ENCODE assay signal across 10 cellular contexts in genomic region chr19:40598918-40599307, GRCh38. TPM values are rescaled to one million over a fixed set of nuclear protein-coding genes. Genes with fewer than 3 reads are reported as not detected.
DNase-seq lines count a peak whose midpoint lies in the region; ATAC-seq, FAIRE-seq and TF ChIP-seq lines count a peak whose summit lies in the region.
"Had no signal": no experiment of that assay in that cellular context is flagged by ENCODE, and none has a peak within 500 bp of the region (broad histone marks: within the 10 kb centered on the region; RNA-seq: fewer than 3 reads in every experiment).

No MANE protein-coding gene starts in this region.

- no peaks in the 10 kb centered on the region for H3K36me3 Mint-ChIP-seq in glutamatergic neuron (ENCODE audit: unreplicated experiment)
- no peaks in the 10 kb centered on the region for H3K36me3 Mint-ChIP-seq in stimulated activated naive B cell treated with anti-CD40 and anti-IgM and Interleukin-4, amounts not matched to agents 10 μg/mL and 1 μg/mL and 100 μg/mL, for 72 hours

- 9 to 11% (median 10%) methylated on average over 15 of the region's 15 CpGs for WGBS in heart left ventricle, 4 donors
- 11 to 13% methylated on average over 15 of the region's 15 CpGs for WGBS in tibial nerve, 2 donors

- no peaks in the 10 kb centered on the region for H3K9me3 Mint-ChIP-seq in glutamatergic neuron (ENCODE audit: unreplicated experiment)
- peaks cover 0 to under 1% of the 10 kb centered on the region in 2 donors for H3K9me3 Mint-ChIP-seq in stimulated activated naive B cell treated with anti-CD40 and anti-IgM and Interleukin-4, amounts not matched to agents 10 μg/mL and 1 μg/mL and 100 μg/mL, for 72 hours
- H3K9me3 Mint-ChIP-seq: activated T-helper 2 cell treated with anti-CD3 and anti-CD28 coated beads, Interferon-gamma antibody, Interleukin-2, Interleukin-4, amounts not matched to agents 10 μg/mL and 5 μg/mL and 100 μg/mL, durations not matched to agents 14 hours and 24 hours and 36 hours had no signal

- H3K9me3 ChIP-seq in heart left ventricle (no peaks in the 10 kb centered on the region), OCI-LY7 (ENCODE audit: low read length) (no peaks in the 10 kb centered on the region), tibial nerve (no peaks in the 10 kb centered on the region)
- H3K9me3 ChIP-seq: psoas muscle had no signal

- no peak overlapping the region for H3K27ac Mint-ChIP-seq in glutamatergic neuron (ENCODE audit: unreplicated experiment)
- H3K27ac Mint-ChIP-seq in stimulated activated naive B cell treated with anti-CD40 and anti-IgM and Interleukin-4, amounts not matched to agents 10 μg/mL and 1 μg/mL and 100 μg/mL, for 72 hours = no peak overlapping the region
- H3K27ac Mint-ChIP-seq: activated T-helper 2 cell treated with anti-CD3 and anti-CD28 coated beads, Interferon-gamma antibody, Interleukin-2, Interleukin-4, amounts not matched to agents 10 μg/mL and 5 μg/mL and 100 μg/mL, durations not matched to agents 14 hours and 24 hours and 36 hours had no signal

- peaks cover 16% of the 10 kb centered on the region for H3K27me3 Mint-ChIP-seq in glutamatergic neuron (ENCODE audit: unreplicated experiment)
- H3K27me3 Mint-ChIP-seq in stimulated activated naive B cell treated with anti-CD40 and anti-IgM and Interleukin-4, amounts not matched to agents 10 μg/mL and 1 μg/mL and 100 μg/mL, for 72 hours = peaks cover 50 to 71% of the 10 kb centered on the region in 2 donors

- BruUV-seq in OCI-LY7 (replicated peaks; lab: Mats Ljungman, UMichigan) = no TSS peak

- no peak for FAIRE-seq in GM19239 (lab: Jason Lieb, UNC)

- ATAC-seq in heart left ventricle = no peak
- ATAC-seq in Right ventricle myocardium superior (ENCODE audit: poor library complexity) = no peak
- ATAC-seq in stimulated activated naive B cell treated with anti-CD40 and anti-IgM and Interleukin-4, amounts not matched to agents 10 μg/mL and 1 μg/mL and 100 μg/mL, for 72 hours (replicated peaks) = no peak

- TF ChIP-seq POLR2A in heart left ventricle (IDR thresholded peaks at IDR 0.05) (no peak), tibial nerve (IDR thresholded peaks at IDR 0.05) (no peak)

- H3K36me3 ChIP-seq in heart left ventricle = no peaks in the 10 kb centered on the region
- H3K36me3 ChIP-seq in OCI-LY7 (ENCODE audit: insufficient read depth, low read length) = no peaks in the 10 kb centered on the region
- no peaks in the 10 kb centered on the region for H3K36me3 ChIP-seq in tibial nerve

- no peaks in the 10 kb centered on the region for H3K79me2 ChIP-seq in OCI-LY7 (ENCODE audit: insufficient read depth, low read depth, low read length)

- no peaks in the 10 kb centered on the region for H4K20me1 ChIP-seq in OCI-LY7 (ENCODE audit: insufficient read depth, low read length)

- H3K4me3 Mint-ChIP-seq in glutamatergic neuron (ENCODE audit: unreplicated experiment) = peak overlapping the region; percentile 85
- no peak overlapping the region for H3K4me3 Mint-ChIP-seq in stimulated activated naive B cell treated with anti-CD40 and anti-IgM and Interleukin-4, amounts not matched to agents 10 μg/mL and 1 μg/mL and 100 μg/mL, for 72 hours

- CTCF ChIA-PET in OCI-LY7 (lab: Charles Lee; ENCODE audit: unreplicated experiment) = no interaction called here

- H3K27me3 ChIP-seq in heart left ventricle (peaks cover 9 to 63% (median 20%) of the 10 kb centered on the region in 9 donors), tibial nerve (peaks cover 0 to 31% of the 10 kb centered on the region in 2 donors)

- H2AFZ ChIP-seq in OCI-LY7 (ENCODE audit: low read length) = no peak overlapping the region

- no peaks in the 10 kb centered on the region for H3K9me2 ChIP-seq in OCI-LY7 (ENCODE audit: insufficient read depth, low read length)

- TF ChIP-seq CTCF in heart left ventricle (IDR thresholded peaks at IDR 0.05) (no peak), OCI-LY7 (conservative IDR thresholded peaks at IDR 0.05; ENCODE audit: low read length) (peak; percentile 25; the same call in 1 of the 2 replicates), glutamatergic neuron (IDR thresholded peaks at IDR 0.05; ENCODE audit: partially characterized antibody, unreplicated experiment) (peak; percentile 24), tibial nerve (IDR thresholded peaks at IDR 0.05) (no peak)

- POLR2A ChIA-PET in OCI-LY7 (lab: Charles Lee) = no interaction called here

- H3K4me1 Mint-ChIP-seq in glutamatergic neuron (ENCODE audit: low read depth, unreplicated experiment) = peaks cover 22% of the 10 kb centered on the region
- peaks cover 40 to 77% of the 10 kb centered on the region in 2 donors for H3K4me1 Mint-ChIP-seq in stimulated activated naive B cell treated with anti-CD40 and anti-IgM and Interleukin-4, amounts not matched to agents 10 μg/mL and 1 μg/mL and 100 μg/mL, for 72 hours

- DNase-seq in heart left ventricle (peak in 2 of 5 donors; percentile 20 to 25), Right ventricle myocardium superior (no peak), OCI-LY7 (ENCODE audit: low spot score) (no peak), glutamatergic neuron (no peak), tibial nerve (ENCODE audit: low spot score in 2 of 2) (no peak), GM19239 (ENCODE audit: insufficient read length, low spot score) (no peak), AG20443 (ENCODE audit: low spot score) (no peak)
- no peak for DNase-seq in stimulated activated naive B cell treated with anti-CD40 and anti-IgM and Interleukin-4, amounts not matched to agents 10 μg/mL and 1 μg/mL and 100 μg/mL, for 72 hours

- peaks cover 0 to 71% (median 55%) of the 10 kb centered on the region in 12 donors for H3K4me1 ChIP-seq in heart left ventricle
- H3K4me1 ChIP-seq in OCI-LY7 (ENCODE audit: insufficient read depth, low read length, poor library complexity, severe bottlenecking) = peaks cover 59% of the 10 kb centered on the region
- peaks cover 0 to 74% (median 46%) of the 10 kb centered on the region in 4 donors for H3K4me1 ChIP-seq in tibial nerve

- no peak for TF ChIP-seq EP300 in tibial nerve (IDR thresholded peaks at IDR 0.05)

- H3K4me3 ChIP-seq in heart left ventricle = peak overlapping the region in 5 of 12 donors; percentile 27 to 96 (median 80)
- no peak overlapping the region for H3K4me3 ChIP-seq in OCI-LY7 (ENCODE audit: low read depth, low read length, poor library complexity, severe bottlenecking)
- H3K4me3 ChIP-seq in tibial nerve = no peak overlapping the region
- H3K4me3 ChIP-seq: psoas muscle had no signal

- peak overlapping the region; percentile 68 for H3K4me2 ChIP-seq in OCI-LY7 (ENCODE audit: low read length)

- intact Hi-C loops in heart left ventricle (cut with DNase I) = loop anchor here (1.0 to 10.0 kb wide), 13 partner anchors 52 to 294 kb away; partner anchors contain the start of genes BLVRB (in 2 of the 10) and SPTBN4 (in 2 of the 10)
- intact Hi-C loops in Right ventricle myocardium superior (cut with DNase I) = loop anchor here (5.0 kb wide), 2 partner anchors 57 to 72 kb away; no protein-coding TSS in a partner anchor
- intact Hi-C loops in OCI-LY7 (cut with micrococcal nuclease; ENCODE audit: unreplicated experiment) = loop anchor here (1.0 to 2.0 kb wide), 6 partner anchors 50 to 459 kb away; partner anchors contain the start of gene BLVRB

- H3K27ac ChIP-seq in heart left ventricle = peak overlapping the region in 9 of 12 donors; percentile 61 to 97 (median 88)
- no peak overlapping the region for H3K27ac ChIP-seq in OCI-LY7 (ENCODE audit: low read depth, low read length, poor library complexity, severe bottlenecking)
- peak overlapping the region; percentile 4 to 95 (median 92) for H3K27ac ChIP-seq in tibial nerve
- H3K27ac ChIP-seq: psoas muscle had no signal

RNA-seq across cellular contexts. Expression of gene LTBP4, which starts 2.3 kb away (rescaled TPM):
- total RNA-seq in heart left ventricle (100 to 1,000 TPM; 101 to 319 (median 212) TPM), Right ventricle myocardium superior (296 TPM), OCI-LY7 (2022) (108 and 121 TPM in 2 replicates), glutamatergic neuron (ENCODE audit: unreplicated experiment) (169 TPM), tibial nerve (1,000 to 10,000 TPM in 2 of 4 donors, 100 to 1,000 TPM in 2; 851 to 1,504 (median 1,156) TPM)
- 100 to 1,000 TPM in 1 of 2 donors, 10 to 100 TPM in 1; 95.0 to 121 TPM for polyA plus RNA-seq in heart left ventricle
- total RNA-seq in OCI-LY7 (2014; rRNA removed; shearing (Covaris generic)) = 22.1 and 44.5 TPM in 2 replicates

RNA-seq across cellular contexts. Expression of gene SHKBP1, which starts 22.2 kb away (rescaled TPM):
- total RNA-seq in heart left ventricle (10 to 100 TPM; 16.4 to 52.8 (median 18.4) TPM), Right ventricle myocardium superior (15.7 TPM), OCI-LY7 (2022) (115 and 130 TPM in 2 replicates), glutamatergic neuron (ENCODE audit: unreplicated experiment) (170 TPM), tibial nerve (100 to 1,000 TPM in 1 of 4 donors, 10 to 100 TPM in 3; 40.8 to 129 (median 51.2) TPM)
- 10 to 100 TPM; 23.2 to 37.0 TPM for polyA plus RNA-seq in heart left ventricle
- total RNA-seq in OCI-LY7 (2014; rRNA removed; shearing (Covaris generic)) = 42.0 and 49.4 TPM in 2 replicates

Comparison
In these comparisons a context has a peak if more than half of its experiments do, and no peak if none do; other contexts are left out.
1. CTCF ChIP-seq: peak in OCI-LY7 (single experiment) and glutamatergic neuron (single experiment); none in heart left ventricle (0 of 12) and tibial nerve (0 of 5).